Comparison of ENCODE assay signal across 29 cellular contexts in genomic region chr13:43031881-43032280, GRCh38.
"Had no signal": no experiment of that assay in that cellular context is flagged by ENCODE, and none has a peak within 500 bp of the region (broad histone marks: within the 10 kb centered on the region; RNA-seq: fewer than 3 reads in every experiment).

No MANE protein-coding gene starts in this region.

- FAIRE-seq: astrocyte, TTC549, urothelium cell line had no signal

- ATAC-seq: activated CD4-positive, CD25-positive, alpha-beta regulatory T cell treated with anti-CD3 and anti-CD28 coated beads, Interleukin-2, amount 50 U/mL, for 24 hours; left cardiac atrium; left ventricle myocardium superior; naive thymus-derived CD8-positive, alpha-beta T cell; stimulated activated naive B cell treated with anti-CD40 and anti-IgM and Interleukin-4, amounts not matched to agents 10 μg/mL and 1 μg/mL and 100 μg/mL, for 72 hours; T-cell had no signal

- DNase-seq: activated CD4-positive, alpha-beta memory T cell treated with anti-CD3 and anti-CD28 coated beads for 36 hours; activated CD4-positive, alpha-beta T cell treated with anti-CD3 and anti-CD28 coated beads for 48 hours; activated CD8-positive, alpha-beta memory T cell treated with anti-CD3 and anti-CD28 coated beads, Interleukin-2, amount 50 U/mL, for 4 hours; activated effector memory CD4-positive, alpha-beta T cell treated with anti-CD3 and anti-CD28 coated beads, Interleukin-2, amount 50 U/mL, for 16 hours; activated naive CD4-positive, alpha-beta T cell treated with anti-CD3 and anti-CD28 coated beads for 36 hours; activated naive CD8-positive, alpha-beta T cell treated with anti-CD3 and anti-CD28 coated beads for 36 hours; activated T-cell treated with anti-CD3 and anti-CD28 coated beads, Interleukin-2, amount 50 U/mL, for 1 hour; amniotic stem cell; brain microvascular endothelial cell; caudate nucleus; endodermal cell; head of caudate nucleus; hippocampal formation; left cardiac atrium; left ventricle myocardium superior; mammary epithelial cell; midbrain; naive thymus-derived CD8-positive, alpha-beta T cell; occipital lobe; stimulated activated CD4-positive, alpha-beta T cell treated with anti-CD3 and anti-CD28 coated beads, Interleukin-1b, Interleukin-23, amount 100 ng/mL, for 48 hours; stimulated activated naive B cell treated with anti-CD40 and anti-IgM and Interleukin-4, amounts not matched to agents 10 μg/mL and 1 μg/mL and 100 μg/mL, for 72 hours; stomach; T-cell; tibial artery; WERI-Rb-1 had no signal
